In genomic region chr1:4064150-4064889, GRCh38 we compare ENCODE assay signal across 34 cellular contexts.
"Had no signal": no experiment of that assay in that cellular context is flagged by ENCODE, and none has a peak within 500 bp of the region (broad histone marks: within the 10 kb centered on the region; RNA-seq: fewer than 3 reads in every experiment).

No MANE protein-coding gene starts in this region.

- H3K4me3 Mint-ChIP-seq: activated CD8-positive, alpha-beta T cell treated with anti-CD3 and anti-CD28 coated beads for 36 hours; activated naive CD4-positive, alpha-beta T cell treated with anti-CD3 and anti-CD28 coated beads, Interleukin-2, amount 10 ng/mL, durations not matched to agents 7 days and 5 days; activated naive CD8-positive, alpha-beta T cell treated with anti-CD3 and anti-CD28 coated beads, Interleukin-2, amount 10 ng/mL, durations not matched to agents 7 days and 5 days; activated T-cell treated with anti-CD3 and anti-CD28 coated beads, Interleukin-2, amount 50 U/mL, for 24 hours; activated T-cell treated with anti-CD3 and anti-CD28 coated beads, Interleukin-2, amount 50 U/mL, for 72 hours; brain; central memory CD8-positive, alpha-beta T cell; effector memory CD8-positive, alpha-beta T cell; WTC11 had no signal

- H3K4me1 ChIP-seq: ascending aorta, breast epithelium, esophagus squamous epithelium, gastroesophageal sphincter, heart right ventricle had no signal

- H3K27ac ChIP-seq: ascending aorta, breast epithelium, epithelial cell of prostate, esophagus squamous epithelium, gastroesophageal sphincter, heart right ventricle, hepatocyte, VCaP had no signal

- H3K27me3 Mint-ChIP-seq: activated CD8-positive, alpha-beta T cell treated with anti-CD3 and anti-CD28 coated beads for 36 hours; activated naive CD4-positive, alpha-beta T cell treated with anti-CD3 and anti-CD28 coated beads, Interleukin-2, amount 10 ng/mL, durations not matched to agents 7 days and 5 days; activated naive CD8-positive, alpha-beta T cell treated with anti-CD3 and anti-CD28 coated beads, Interleukin-2, amount 10 ng/mL, durations not matched to agents 7 days and 5 days; activated T-cell treated with anti-CD3 and anti-CD28 coated beads, Interleukin-2, amount 50 U/mL, for 24 hours; brain; central memory CD8-positive, alpha-beta T cell; effector memory CD8-positive, alpha-beta T cell had no signal

- H3K9me3 Mint-ChIP-seq: activated CD8-positive, alpha-beta T cell treated with anti-CD3 and anti-CD28 coated beads for 36 hours; activated naive CD4-positive, alpha-beta T cell treated with anti-CD3 and anti-CD28 coated beads, Interleukin-2, amount 10 ng/mL, durations not matched to agents 7 days and 5 days; activated naive CD4-positive, alpha-beta T cell treated with anti-CD3 and anti-CD28 coated beads, Interleukin-2, amount 50 U/mL, for 72 hours; activated naive CD8-positive, alpha-beta T cell treated with anti-CD3 and anti-CD28 coated beads, Interleukin-2, amount 10 ng/mL, durations not matched to agents 7 days and 5 days; activated T-cell treated with anti-CD3 and anti-CD28 coated beads, Interleukin-2, amount 50 U/mL, for 24 hours; activated T-cell treated with anti-CD3 and anti-CD28 coated beads, Interleukin-2, amount 50 U/mL, for 72 hours; central memory CD8-positive, alpha-beta T cell; effector memory CD8-positive, alpha-beta T cell had no signal

- H3K36me3 Mint-ChIP-seq: activated naive CD4-positive, alpha-beta T cell treated with anti-CD3 and anti-CD28 coated beads, Interleukin-2, amount 10 ng/mL, durations not matched to agents 7 days and 5 days; activated naive CD4-positive, alpha-beta T cell treated with anti-CD3 and anti-CD28 coated beads, Interleukin-2, amount 50 U/mL, for 72 hours; activated naive CD8-positive, alpha-beta T cell treated with anti-CD3 and anti-CD28 coated beads, Interleukin-2, amount 10 ng/mL, durations not matched to agents 7 days and 5 days; brain had no signal

- H2AFZ ChIP-seq: hepatocyte had no signal

- FAIRE-seq: colon, endothelial cell of umbilical vein, TTC549 had no signal

- H3K36me3 ChIP-seq: ascending aorta, breast epithelium, esophagus squamous epithelium, gastroesophageal sphincter, heart right ventricle had no signal

- H3K4me1 Mint-ChIP-seq: activated naive CD4-positive, alpha-beta T cell treated with anti-CD3 and anti-CD28 coated beads, Interleukin-2, amount 10 ng/mL, durations not matched to agents 7 days and 5 days; activated naive CD8-positive, alpha-beta T cell treated with anti-CD3 and anti-CD28 coated beads, Interleukin-2, amount 10 ng/mL, durations not matched to agents 7 days and 5 days; brain; central memory CD8-positive, alpha-beta T cell; WTC11 had no signal

- DNase-seq: activated CD4-positive, alpha-beta T cell treated with anti-CD3 and anti-CD28 coated beads for 48 hours; activated CD4-positive, alpha-beta T cell treated with anti-CD3 and anti-CD28 coated beads, Interleukin-2, amount 50 U/mL, for 1 hour; activated CD4-positive, alpha-beta T cell treated with anti-CD3 and anti-CD28 coated beads, Interleukin-2, amount 50 U/mL, for 48 hours; activated CD8-positive, alpha-beta memory T cell treated with anti-CD3 and anti-CD28 coated beads for 24 hours; activated CD8-positive, alpha-beta T cell treated with anti-CD3 and anti-CD28 coated beads for 36 hours; activated gamma-delta T cell; activated naive CD4-positive, alpha-beta T cell; activated naive CD4-positive, alpha-beta T cell treated with anti-CD3 and anti-CD28 coated beads, Interleukin-2, amount 10 ng/mL, durations not matched to agents 7 days and 5 days; activated naive CD8-positive, alpha-beta T cell treated with anti-CD3 and anti-CD28 coated beads, Interleukin-2, amount 10 ng/mL, durations not matched to agents 7 days and 5 days; activated T-cell treated with anti-CD3 and anti-CD28 coated beads for 4 hours; activated T-cell treated with anti-CD3 and anti-CD28 coated beads, Interleukin-2, amount 50 U/mL, for 24 hours; activated T-cell treated with anti-CD3 and anti-CD28 coated beads, Interleukin-2, amount 50 U/mL, for 72 hours; cortex of kidney; dermis blood vessel endothelial cell; effector CD4-positive, alpha-beta T cell; effector memory CD8-positive, alpha-beta T cell; esophagus squamous epithelium; foreskin melanocyte; heart right ventricle; T-helper 2 cell had no signal

- H3K4me2 ChIP-seq: hepatocyte had no signal

- H3K79me2 ChIP-seq: hepatocyte had no signal

- H3K9me3 ChIP-seq: ascending aorta, breast epithelium, gastroesophageal sphincter, heart right ventricle had no signal

- ATAC-seq: activated CD4-positive, CD25-positive, alpha-beta regulatory T cell treated with anti-CD3 and anti-CD28 coated beads, Interleukin-2, amount 50 U/mL, for 24 hours; activated CD8-positive, alpha-beta T cell treated with anti-CD3 and anti-CD28 coated beads for 36 hours; activated naive CD4-positive, alpha-beta T cell treated with anti-CD3 and anti-CD28 coated beads, Interleukin-2, amount 50 U/mL, for 72 hours; activated T-cell treated with anti-CD3 and anti-CD28 coated beads, Interleukin-2, amount 50 U/mL, for 72 hours; effector memory CD8-positive, alpha-beta T cell; gastroesophageal sphincter; heart right ventricle; WTC11 had no signal

- H3K4me3 ChIP-seq: ascending aorta, breast epithelium, esophagus squamous epithelium, gastroesophageal sphincter, heart right ventricle, hepatocyte had no signal

- H3K27me3 ChIP-seq: ascending aorta, breast epithelium, esophagus squamous epithelium had no signal

- H3K27ac Mint-ChIP-seq: activated CD8-positive, alpha-beta T cell treated with anti-CD3 and anti-CD28 coated beads for 36 hours; activated naive CD4-positive, alpha-beta T cell treated with anti-CD3 and anti-CD28 coated beads, Interleukin-2, amount 10 ng/mL, durations not matched to agents 7 days and 5 days; activated naive CD4-positive, alpha-beta T cell treated with anti-CD3 and anti-CD28 coated beads, Interleukin-2, amount 50 U/mL, for 72 hours; activated naive CD8-positive, alpha-beta T cell treated with anti-CD3 and anti-CD28 coated beads, Interleukin-2, amount 10 ng/mL, durations not matched to agents 7 days and 5 days; activated T-cell treated with anti-CD3 and anti-CD28 coated beads, Interleukin-2, amount 50 U/mL, for 24 hours; activated T-cell treated with anti-CD3 and anti-CD28 coated beads, Interleukin-2, amount 50 U/mL, for 72 hours; brain; effector memory CD8-positive, alpha-beta T cell; WTC11 had no signal
